In genomic region chr10:79130255-79130654, GRCh38 we compare ENCODE assay signal across 19 cellular contexts.
DNase-seq lines count a peak whose midpoint lies in the region; ATAC-seq and TF ChIP-seq lines count a peak whose summit lies in the region.
"Had no signal": no experiment of that assay in that cellular context is flagged by ENCODE, and none has a peak within 500 bp of the region (broad histone marks: within the 10 kb centered on the region; RNA-seq: fewer than 3 reads in every experiment).

No MANE protein-coding gene starts in this region.

- H3K27ac ChIP-seq in WERI-Rb-1 (peak overlapping the region; percentile 58; the same call in 1 of the 2 replicates), sigmoid colon (peak overlapping the region in 3 of 4 donors; percentile 8 to 71 (median 69))
- H3K27ac ChIP-seq: KMS-11, PC-9, testis had no signal

- TF ChIP-seq POLR2A in sigmoid colon (IDR thresholded peaks at IDR 0.05) = no peak

- TF ChIP-seq CTCF in HFFc6 (IDR thresholded peaks at IDR 0.05) (no peak), WERI-Rb-1 (IDR thresholded peaks at IDR 0.05; ENCODE audit: low read depth, low read length) (no peak), sigmoid colon (IDR thresholded peaks at IDR 0.05) (no peak)

- peak; percentile 6 for ATAC-seq in left ventricle myocardium superior
- no peak for ATAC-seq in GM21576 (IDR thresholded peaks at IDR 0.05; ENCODE audit: unreplicated experiment)
- ATAC-seq: mucosa of descending colon had no signal

- no peaks in the 10 kb centered on the region; the same call in 1 of the 2 replicates for H3K27me3 Mint-ChIP-seq in HFFc6 (ENCODE audit: insufficient read depth)
- H3K27me3 Mint-ChIP-seq: activated naive CD8-positive, alpha-beta T cell treated with anti-CD3 and anti-CD28 coated beads, Interleukin-2, amount 10 ng/mL, durations not matched to agents 7 days and 5 days had no signal

- no peak overlapping the region for H3K4me3 ChIP-seq in WERI-Rb-1 (ENCODE audit: low read depth, low read length)
- no peak overlapping the region for H3K4me3 ChIP-seq in sigmoid colon
- H3K4me3 ChIP-seq: hepatocyte, mucosa of descending colon, ovary, PC-9, testis had no signal

- H3K36me3 Mint-ChIP-seq in HFFc6 (ENCODE audit: low read depth) = peaks cover 24% of the 10 kb centered on the region
- H3K36me3 Mint-ChIP-seq: activated naive CD8-positive, alpha-beta T cell treated with anti-CD3 and anti-CD28 coated beads, Interleukin-2, amount 10 ng/mL, durations not matched to agents 7 days and 5 days had no signal

- no peak for TF ChIP-seq EP300 in sigmoid colon (IDR thresholded peaks at IDR 0.05)

- H3K4me3 Mint-ChIP-seq in HFFc6 = no peak overlapping the region; the same call in 1 of the 2 replicates
- H3K4me3 Mint-ChIP-seq: activated naive CD8-positive, alpha-beta T cell treated with anti-CD3 and anti-CD28 coated beads, Interleukin-2, amount 10 ng/mL, durations not matched to agents 7 days and 5 days had no signal

- DNase-seq in HFFc6 = no peak
- DNase-seq in WERI-Rb-1 = no peak
- no peak for DNase-seq in left ventricle myocardium superior
- no peak for DNase-seq in sigmoid colon
- DNase-seq in MV-4-11 (lab: John Stamatoyannopoulos, UW) = no peak
- no peak for DNase-seq in germinal center (ENCODE audit: low spot score)
- DNase-seq in DMS79 treated with DMSO at 0.1 percent for 48 hours (lab: John Stamatoyannopoulos, UW) = no peak
- DNase-seq: activated CD4-positive, alpha-beta T cell treated with anti-CD3 and anti-CD28 coated beads, Interleukin-2, amount 50 U/mL, for 1 hour; activated naive CD8-positive, alpha-beta T cell treated with anti-CD3 and anti-CD28 coated beads, Interleukin-2, amount 10 ng/mL, durations not matched to agents 7 days and 5 days; effector CD4-positive, alpha-beta T cell; mucosa of descending colon; NCI-H1105 treated with DMSO at 0.1 percent for 48 hours; ovary; PC-9; small intestine; testis had no signal

- H3K36me3 ChIP-seq in WERI-Rb-1 (no peaks in the 10 kb centered on the region), sigmoid colon (peaks cover 0 to 38% (median 8%) of the 10 kb centered on the region in 4 donors)
- H3K36me3 ChIP-seq: ovary had no signal

- H3K27me3 ChIP-seq in WERI-Rb-1 (ENCODE audit: insufficient read depth, low read depth, severe bottlenecking) (no peaks in the 10 kb centered on the region), sigmoid colon (no peaks in the 10 kb centered on the region)
- H3K27me3 ChIP-seq: hepatocyte, ovary, testis had no signal

- H3K9me3 ChIP-seq in WERI-Rb-1 (ENCODE audit: severe bottlenecking) = no peaks in the 10 kb centered on the region
- no peaks in the 10 kb centered on the region for H3K9me3 ChIP-seq in sigmoid colon
- H3K9me3 ChIP-seq: mucosa of descending colon, ovary, testis had no signal

- H3K4me1 ChIP-seq in sigmoid colon = peaks cover 0 to 79% (median 68%) of the 10 kb centered on the region in 4 donors

- peaks cover 72% of the 10 kb centered on the region for H3K4me1 Mint-ChIP-seq in HFFc6 (ENCODE audit: low read depth)

- H3K9me3 Mint-ChIP-seq in HFFc6 = no peaks in the 10 kb centered on the region
- H3K9me3 Mint-ChIP-seq: activated naive CD8-positive, alpha-beta T cell treated with anti-CD3 and anti-CD28 coated beads, Interleukin-2, amount 10 ng/mL, durations not matched to agents 7 days and 5 days had no signal

- intact Hi-C loops in left ventricle myocardium superior (cut with micrococcal nuclease) = loop anchor here (10.0 kb wide), 1 partner anchor 65 kb away; no protein-coding TSS in a partner anchor
- intact Hi-C loops in sigmoid colon (cut with DNase I) = no loop called here

- peak overlapping the region; percentile 72 for H3K27ac Mint-ChIP-seq in HFFc6

- WGBS in sigmoid colon, 2 donors = 93 to 94% methylated on average over 5 of the region's 5 CpGs
